12 cellular contexts compared by ENCODE assay signal in the genomic region with DNA sequence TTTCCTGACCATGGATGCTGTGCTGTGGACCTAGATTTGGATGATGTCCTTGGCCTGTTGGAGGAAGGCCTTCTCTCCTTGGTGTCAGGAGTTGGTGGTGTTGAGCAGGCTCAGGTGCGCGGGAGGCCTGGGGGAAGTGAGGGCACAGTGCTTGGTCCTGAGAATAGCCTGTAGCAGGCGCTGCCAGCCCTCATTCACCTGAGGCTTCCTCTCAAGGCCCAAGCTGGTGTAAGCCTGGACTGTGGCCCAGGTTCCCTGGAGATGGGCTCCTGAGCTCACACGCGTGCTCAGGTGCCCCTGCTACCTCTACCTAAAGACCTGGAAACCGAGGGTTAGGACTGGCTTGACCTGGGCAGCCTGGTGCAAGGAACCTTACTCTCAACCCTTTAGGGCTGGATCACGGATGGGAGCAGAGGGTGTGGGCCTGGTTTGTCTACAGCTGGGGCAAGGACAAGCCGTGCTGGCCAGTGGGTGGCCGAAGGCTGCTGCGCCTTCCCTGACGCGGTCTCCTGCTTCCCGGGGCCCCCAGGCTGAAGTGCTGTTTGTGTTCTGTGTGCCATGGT. TPM values are rescaled to one million over a fixed set of nuclear protein-coding genes. Genes with fewer than 3 reads are reported as not detected.
DNase-seq lines count a peak whose midpoint lies in the region; ATAC-seq and TF ChIP-seq lines count a peak whose summit lies in the region.
"Had no signal": no experiment of that assay in that cellular context is flagged by ENCODE, and none has a peak within 500 bp of the region (broad histone marks: within the 10 kb centered on the region; RNA-seq: fewer than 3 reads in every experiment).

No MANE protein-coding gene starts in this region.

- no peaks in the 10 kb centered on the region for H3K9me3 Mint-ChIP-seq in activated CD4-positive, alpha-beta T cell treated with anti-CD3 and anti-CD28 coated beads for 36 hours (ENCODE audit: low read depth)
- no peaks in the 10 kb centered on the region for H3K9me3 Mint-ChIP-seq in activated CD4-positive, alpha-beta memory T cell treated with anti-CD3 and anti-CD28 coated beads, Interleukin-2, amount 10 ng/mL, durations not matched to agents 7 days and 5 days

- H3K27me3 ChIP-seq in heart right ventricle: no peaks in the 10 kb centered on the region
- no peaks in the 10 kb centered on the region for H3K27me3 ChIP-seq in spleen (replicated peaks in 1 of 7)
- H3K27me3 ChIP-seq in brain microvascular endothelial cell (replicated peaks): no peaks in the 10 kb centered on the region

- TF ChIP-seq CTCF in heart right ventricle (IDR thresholded peaks at IDR 0.05) (no peak), spleen (IDR thresholded peaks at IDR 0.05 in 8 of 11, conservative IDR thresholded peaks at IDR 0.05 in 3 of 11) (no peak), brain microvascular endothelial cell (IDR thresholded peaks at IDR 0.05; ENCODE audit: low read depth, low read length, missing control alignments) (no peak)

- peak overlapping the region in 1 of 10 donors; percentile 35 for H3K4me3 ChIP-seq in heart right ventricle
- H3K4me3 ChIP-seq in spleen: peak overlapping the region in 1 of 8 donors; percentile 71
- H3K4me3 ChIP-seq in brain microvascular endothelial cell (ENCODE audit: low read depth, low read length): no peak overlapping the region

- no peaks in the 10 kb centered on the region for H3K9me3 ChIP-seq in heart right ventricle
- H3K9me3 ChIP-seq in spleen: no peaks in the 10 kb centered on the region

- ATAC-seq in activated CD4-positive, alpha-beta T cell treated with anti-CD3 and anti-CD28 coated beads for 36 hours: no peak
- ATAC-seq in heart right ventricle (peak in 7 of 8 donors; percentile 5 to 61 (median 23)), GM21367 (IDR thresholded peaks at IDR 0.05; ENCODE audit: unreplicated experiment) (no peak)

- POLR2A ChIA-PET in activated CD4-positive, alpha-beta T cell treated with anti-CD3 and anti-CD28 coated beads for 36 hours (lab: Charles Lee): no interaction called here
- POLR2A ChIA-PET in activated CD4-positive, alpha-beta memory T cell treated with anti-CD3 and anti-CD28 coated beads, Interleukin-2, amount 10 ng/mL, durations not matched to agents 7 days and 5 days (lab: Charles Lee): interaction anchor here (0.9 to 3.2 kb wide), 8 partner anchors 17 to 150 kb away, joined by 3 to 17 read pairs (median 6); a partner anchor contains a TSS

- H3K27me3 Mint-ChIP-seq in activated CD4-positive, alpha-beta T cell treated with anti-CD3 and anti-CD28 coated beads for 36 hours: no peaks in the 10 kb centered on the region
- no peaks in the 10 kb centered on the region for H3K27me3 Mint-ChIP-seq in activated CD4-positive, alpha-beta memory T cell treated with anti-CD3 and anti-CD28 coated beads, Interleukin-2, amount 10 ng/mL, durations not matched to agents 7 days and 5 days

- H3K36me3 ChIP-seq in heart right ventricle: no peaks in the 10 kb centered on the region
- no peaks in the 10 kb centered on the region for H3K36me3 ChIP-seq in spleen
- no peaks in the 10 kb centered on the region for H3K36me3 ChIP-seq in brain microvascular endothelial cell (replicated peaks)

- no peak for TF ChIP-seq POLR2A in spleen (IDR thresholded peaks at IDR 0.05)

- peak overlapping the region; percentile 80 for H3K4me3 Mint-ChIP-seq in activated CD4-positive, alpha-beta T cell treated with anti-CD3 and anti-CD28 coated beads for 36 hours
- peak overlapping the region; percentile 81 for H3K4me3 Mint-ChIP-seq in activated CD4-positive, alpha-beta memory T cell treated with anti-CD3 and anti-CD28 coated beads, Interleukin-2, amount 10 ng/mL, durations not matched to agents 7 days and 5 days

- peak overlapping the region; percentile 94 for H3K27ac Mint-ChIP-seq in activated CD4-positive, alpha-beta T cell treated with anti-CD3 and anti-CD28 coated beads for 36 hours
- peak overlapping the region; percentile 95 for H3K27ac Mint-ChIP-seq in activated CD4-positive, alpha-beta memory T cell treated with anti-CD3 and anti-CD28 coated beads, Interleukin-2, amount 10 ng/mL, durations not matched to agents 7 days and 5 days

- intact Hi-C loops in activated CD4-positive, alpha-beta T cell treated with anti-CD3 and anti-CD28 coated beads for 36 hours (cut with DNase I, micrococcal nuclease): loop anchor here (2.0 to 5.0 kb wide), 2 partner anchors 35 to 62 kb away; no protein-coding TSS in a partner anchor
- intact Hi-C loops in heart right ventricle (cut with DNase I): no loop called here
- intact Hi-C loops in spleen (cut with DNase I; ENCODE audit: low total_unique reads): no loop called here

- WGBS in heart right ventricle, 2 donors: 59 to 69% methylated on average over 13 of the region's 13 CpGs
- WGBS in spleen, 5 donors: 44 to 57% (median 54%) methylated on average over 10 to 13 of the region's 13 CpGs

- no peaks in the 10 kb centered on the region for H3K36me3 Mint-ChIP-seq in activated CD4-positive, alpha-beta T cell treated with anti-CD3 and anti-CD28 coated beads for 36 hours (ENCODE audit: low read depth)
- no peaks in the 10 kb centered on the region for H3K36me3 Mint-ChIP-seq in activated CD4-positive, alpha-beta memory T cell treated with anti-CD3 and anti-CD28 coated beads, Interleukin-2, amount 10 ng/mL, durations not matched to agents 7 days and 5 days (ENCODE audit: low read depth)

- DNase-seq in activated CD4-positive, alpha-beta T cell treated with anti-CD3 and anti-CD28 coated beads for 36 hours: peak; percentile 24
- no peak for DNase-seq in activated CD4-positive, alpha-beta T cell treated with anti-CD3 and anti-CD28 coated beads, Interleukin-2, amount 50 U/mL, for 1 hour
- no peak for DNase-seq in activated CD4-positive, alpha-beta memory T cell treated with anti-CD3 and anti-CD28 coated beads, Interleukin-2, amount 10 ng/mL, durations not matched to agents 7 days and 5 days
- DNase-seq in heart right ventricle: no peak
- peak; percentile 81 for DNase-seq in spleen
- DNase-seq in brain microvascular endothelial cell: no peak
- DNase-seq in NCI-H69 (lab: John Stamatoyannopoulos, UW): no peak
- DNase-seq: DMS79 treated with DMSO at 0.1 percent for 48 hours, kidney, posterior cingulate gyrus had no signal

- H3K27ac ChIP-seq in heart right ventricle (peak overlapping the region in 9 of 10 donors; percentile 21 to 76 (median 60)), spleen (peak overlapping the region; percentile 9 to 83 (median 64)), brain microvascular endothelial cell (no peak overlapping the region)
- H3K27ac ChIP-seq: KMS-11 had no signal

- H3K4me1 ChIP-seq in heart right ventricle: peaks cover 23 to 64% (median 30%) of the 10 kb centered on the region in 9 donors
- H3K4me1 ChIP-seq in spleen: peaks cover 20 to 58% (median 37%) of the 10 kb centered on the region in 6 donors

- in situ Hi-C loops in brain microvascular endothelial cell (cut with HindIII; ENCODE audit: low pct_ligation_motif_present, low sequenced_read_pairs): no loop called here

- CTCF ChIA-PET in activated CD4-positive, alpha-beta T cell treated with anti-CD3 and anti-CD28 coated beads for 36 hours (lab: Charles Lee): no interaction called here
- CTCF ChIA-PET in activated CD4-positive, alpha-beta memory T cell treated with anti-CD3 and anti-CD28 coated beads, Interleukin-2, amount 10 ng/mL, durations not matched to agents 7 days and 5 days (lab: Charles Lee): interaction anchor here (0.6 to 1.2 kb wide), 2 partner anchors 11 to 179 kb away, joined by 3 to 4 read pairs; no protein-coding TSS in a partner anchor

- H3K4me1 Mint-ChIP-seq in activated CD4-positive, alpha-beta T cell treated with anti-CD3 and anti-CD28 coated beads for 36 hours: peaks cover 28% of the 10 kb centered on the region
- peaks cover 28% of the 10 kb centered on the region for H3K4me1 Mint-ChIP-seq in activated CD4-positive, alpha-beta memory T cell treated with anti-CD3 and anti-CD28 coated beads, Interleukin-2, amount 10 ng/mL, durations not matched to agents 7 days and 5 days

RNA-seq across cellular contexts. Expression of a gene that starts 7.8 kb away (rescaled TPM):
- total RNA-seq in activated CD4-positive, alpha-beta T cell treated with anti-CD3 and anti-CD28 coated beads for 36 hours: 10 to 100 TPM; 25.7 to 40.7 TPM
- 10 to 100 TPM; 52.9 to 54.8 TPM for total RNA-seq in activated CD4-positive, alpha-beta memory T cell treated with anti-CD3 and anti-CD28 coated beads, Interleukin-2, amount 10 ng/mL, durations not matched to agents 7 days and 5 days
- 100 to 1,000 TPM in 3 of 10 donors, 10 to 100 TPM in 7; 53.9 to 143 (median 71.0) TPM for total RNA-seq in heart right ventricle
- 10 to 100 TPM; 29.3 to 33.3 TPM for polyA plus RNA-seq in heart right ventricle
- total RNA-seq in spleen: 10 to 100 TPM; 20.8 to 46.1 (median 33.1) TPM
- polyA plus RNA-seq in spleen: 10 to 100 TPM; 16.0 to 26.3 (median 21.5) TPM

Comparison
In these comparisons a context has a peak if more than half of its experiments do, and no peak if none do; other contexts are left out.
1. DNase-seq: peak in activated CD4-positive, alpha-beta T cell treated with anti-CD3 and anti-CD28 coated beads for 36 hours (single experiment) and spleen (single experiment); none in activated CD4-positive, alpha-beta T cell treated with anti-CD3 and anti-CD28 coated beads, Interleukin-2, amount 50 U/mL, for 1 hour (single experiment), activated CD4-positive, alpha-beta memory T cell treated with anti-CD3 and anti-CD28 coated beads, Interleukin-2, amount 10 ng/mL, durations not matched to agents 7 days and 5 days (single experiment), heart right ventricle (0 of 2), brain microvascular endothelial cell (single experiment) and NCI-H69 (single experiment).
2. ATAC-seq: peak in heart right ventricle (7 of 8); none in activated CD4-positive, alpha-beta T cell treated with anti-CD3 and anti-CD28 coated beads for 36 hours (single experiment) and GM21367 (single experiment).
3. intact Hi-C loops: an anchor here in activated CD4-positive, alpha-beta T cell treated with anti-CD3 and anti-CD28 coated beads for 36 hours (2.0 to 5.0 kb wide); none called in heart right ventricle and spleen.